ENCODE assay signal across 1 cellular context in the genomic region with DNA sequence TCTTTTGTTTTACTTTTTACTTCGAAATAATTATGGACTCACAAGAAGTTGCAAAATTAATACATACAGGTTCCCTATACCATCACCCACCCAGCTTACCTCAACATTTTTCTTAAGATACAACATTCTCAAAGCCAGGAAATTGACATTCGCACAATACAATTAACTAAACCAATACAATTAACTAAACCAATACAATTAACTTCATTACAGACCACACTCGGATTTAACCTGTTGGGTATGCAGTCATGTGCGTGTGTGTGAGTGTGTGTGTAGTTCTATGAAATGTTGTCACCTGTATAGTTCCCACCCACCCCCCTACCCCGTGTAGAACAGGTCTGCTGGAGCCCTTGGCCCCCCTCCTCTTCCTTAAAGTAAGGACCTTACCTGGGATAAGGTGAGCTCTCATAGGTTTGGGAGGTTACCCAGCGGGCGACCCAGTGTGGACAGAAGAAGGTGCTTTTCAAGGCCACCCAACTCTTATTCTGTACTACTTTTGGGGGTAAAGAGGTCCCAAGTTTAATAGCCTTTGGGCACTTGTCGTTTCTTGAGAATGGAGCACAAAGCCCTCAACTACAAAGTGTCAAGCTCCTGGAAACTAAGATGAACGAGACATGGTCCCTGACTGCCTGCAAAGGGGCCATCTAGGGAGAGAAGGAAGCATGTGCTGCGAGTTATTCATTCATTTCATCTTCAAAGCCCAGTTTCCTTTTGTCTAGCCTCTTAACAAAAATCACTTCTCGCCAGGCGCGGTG.
A peak's percentile ranks its signal among the peaks of the same experiment; 100 is the strongest.
TF ChIP-seq lines count a peak whose summit lies in the region.

No MANE protein-coding gene starts in this region.

TF ChIP-seq in K562, 482 proteins besides CTCF, POLR2A, EP300 and RAD21 (continued from another document):
- TF ChIP-seq, protein P1, sequence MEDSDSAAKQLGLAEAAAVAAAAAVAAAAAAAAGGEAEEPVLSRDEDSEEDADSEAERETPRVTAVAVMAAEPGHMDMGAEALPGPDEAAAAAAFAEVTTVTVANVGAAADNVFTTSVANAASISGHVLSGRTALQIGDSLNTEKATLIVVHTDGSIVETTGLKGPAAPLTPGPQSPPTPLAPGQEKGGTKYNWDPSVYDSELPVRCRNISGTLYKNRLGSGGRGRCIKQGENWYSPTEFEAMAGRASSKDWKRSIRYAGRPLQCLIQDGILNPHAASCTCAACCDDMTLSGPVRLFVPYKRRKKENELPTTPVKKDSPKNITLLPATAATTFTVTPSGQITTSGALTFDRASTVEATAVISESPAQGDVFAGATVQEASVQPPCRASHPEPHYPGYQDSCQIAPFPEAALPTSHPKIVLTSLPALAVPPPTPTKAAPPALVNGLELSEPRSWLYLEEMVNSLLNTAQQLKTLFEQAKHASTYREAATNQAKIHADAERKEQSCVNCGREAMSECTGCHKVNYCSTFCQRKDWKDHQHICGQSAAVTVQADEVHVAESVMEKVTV (CRISPR knock-in tag; IDR thresholded peaks at IDR 0.05), result no peak
- no peak for TF ChIP-seq SIN3B (IDR thresholded peaks at IDR 0.05; ENCODE audit: low read depth)
- TF ChIP-seq FOXK2 (conservative IDR thresholded peaks at IDR 0.05 in 1 of 2, IDR thresholded peaks at IDR 0.05 in 1 of 2; ENCODE audit: low read depth in 2 of 2), result peak in 1 of 2 experiments; percentile 16; a peak in 1 of 4 replicates
- TF ChIP-seq, protein P2, sequence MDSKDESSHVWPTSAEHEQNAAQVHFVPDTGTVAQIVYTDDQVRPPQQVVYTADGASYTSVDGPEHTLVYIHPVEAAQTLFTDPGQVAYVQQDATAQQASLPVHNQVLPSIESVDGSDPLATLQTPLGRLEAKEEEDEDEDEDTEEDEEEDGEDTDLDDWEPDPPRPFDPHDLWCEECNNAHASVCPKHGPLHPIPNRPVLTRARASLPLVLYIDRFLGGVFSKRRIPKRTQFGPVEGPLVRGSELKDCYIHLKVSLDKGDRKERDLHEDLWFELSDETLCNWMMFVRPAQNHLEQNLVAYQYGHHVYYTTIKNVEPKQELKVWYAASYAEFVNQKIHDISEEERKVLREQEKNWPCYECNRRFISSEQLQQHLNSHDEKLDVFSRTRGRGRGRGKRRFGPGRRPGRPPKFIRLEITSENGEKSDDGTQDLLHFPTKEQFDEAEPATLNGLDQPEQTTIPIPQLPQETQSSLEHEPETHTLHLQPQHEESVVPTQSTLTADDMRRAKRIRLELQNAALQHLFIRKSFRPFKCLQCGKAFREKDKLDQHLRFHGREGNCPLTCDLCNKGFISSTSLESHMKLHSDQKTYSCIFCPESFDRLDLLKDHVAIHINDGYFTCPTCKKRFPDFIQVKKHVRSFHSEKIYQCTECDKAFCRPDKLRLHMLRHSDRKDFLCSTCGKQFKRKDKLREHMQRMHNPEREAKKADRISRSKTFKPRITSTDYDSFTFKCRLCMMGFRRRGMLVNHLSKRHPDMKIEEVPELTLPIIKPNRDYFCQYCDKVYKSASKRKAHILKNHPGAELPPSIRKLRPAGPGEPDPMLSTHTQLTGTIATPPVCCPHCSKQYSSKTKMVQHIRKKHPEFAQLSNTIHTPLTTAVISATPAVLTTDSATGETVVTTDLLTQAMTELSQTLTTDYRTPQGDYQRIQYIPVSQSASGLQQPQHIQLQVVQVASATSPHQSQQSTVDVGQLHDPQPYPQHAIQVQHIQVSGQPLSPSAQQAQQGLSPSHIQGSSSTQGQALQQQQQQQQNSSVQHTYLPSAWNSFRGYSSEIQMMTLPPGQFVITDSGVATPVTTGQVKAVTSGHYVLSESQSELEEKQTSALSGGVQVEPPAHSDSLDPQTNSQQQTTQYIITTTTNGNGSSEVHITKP (IDR thresholded peaks at IDR 0.05; ENCODE audit: partially characterized antibody), result peak; percentile 12
